9 cellular contexts compared by ENCODE assay signal in the genomic region with DNA sequence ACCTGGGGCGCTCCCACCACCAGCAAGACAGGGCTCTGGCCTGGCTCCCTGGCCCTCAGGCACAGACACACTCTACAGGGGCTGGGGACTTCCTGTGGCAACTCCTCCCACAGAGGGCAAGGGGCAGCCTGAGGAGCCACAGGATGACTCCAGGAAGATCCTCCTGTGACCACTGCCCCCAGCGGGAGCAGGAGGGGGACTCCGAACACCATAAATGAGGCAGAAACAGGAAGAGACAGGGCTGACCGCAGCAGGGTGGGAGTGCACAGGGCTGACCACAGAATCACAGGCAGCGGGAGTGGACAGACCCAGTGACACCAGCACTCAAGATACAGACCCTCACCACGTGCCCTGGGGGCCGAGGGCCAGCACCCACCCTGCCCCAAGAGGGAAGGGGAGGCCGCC.
DNase-seq lines count a peak whose midpoint lies in the region; FAIRE-seq and TF ChIP-seq lines count a peak whose summit lies in the region.
"Had no signal": no experiment of that assay in that cellular context is flagged by ENCODE, and none has a peak within 500 bp of the region (broad histone marks: within the 10 kb centered on the region; RNA-seq: fewer than 3 reads in every experiment).

No MANE protein-coding gene starts in this region.

- no peaks in the 10 kb centered on the region for H3K27me3 Mint-ChIP-seq in T-helper 1 cell treated with Interleukin-12 subunit alpha and Interleukin-12 subunit beta and Interleukin-4 antibody, amounts not matched to agents 30 μg/mL and 1 μg/mL, for 36 hours (ENCODE audit: low read depth)

- DNase-seq in T-helper 1 cell (no peak), iPS-NIHi11 (ENCODE audit: low spot score) (peak; percentile 69), substantia nigra (lab: John Stamatoyannopoulos, UW) (peak in 16 of 49 donors; percentile 22 to 71 (median 50)), SHP77 (lab: John Stamatoyannopoulos, UW) (no peak), urothelium cell line (ENCODE audit: low spot score) (no peak)
- no peak for DNase-seq in stimulated activated CD8-positive, alpha-beta memory T cell treated with anti-CD3 and anti-CD28 coated beads, Interleukin-4, amount 100 ng/mL, for 48 hours
- DNase-seq: 8988T had no signal

- peak overlapping the region; percentile 50; the same call in 1 of the 2 replicates for H3K27ac ChIP-seq in VCaP
- H3K27ac ChIP-seq in substantia nigra (ENCODE audit: low read depth, low read length, poor library complexity, severe bottlenecking) = peak overlapping the region; percentile 58

- no peaks in the 10 kb centered on the region for H3K9me3 Mint-ChIP-seq in T-helper 1 cell treated with Interleukin-12 subunit alpha and Interleukin-12 subunit beta and Interleukin-4 antibody, amounts not matched to agents 30 μg/mL and 1 μg/mL, for 36 hours

- no peak for TF ChIP-seq CTCF in VCaP (conservative IDR thresholded peaks at IDR 0.05)

- peaks cover 5% of the 10 kb centered on the region for H3K36me3 Mint-ChIP-seq in T-helper 1 cell treated with Interleukin-12 subunit alpha and Interleukin-12 subunit beta and Interleukin-4 antibody, amounts not matched to agents 30 μg/mL and 1 μg/mL, for 36 hours (ENCODE audit: low read depth)

- H3K4me3 Mint-ChIP-seq in T-helper 1 cell treated with Interleukin-12 subunit alpha and Interleukin-12 subunit beta and Interleukin-4 antibody, amounts not matched to agents 30 μg/mL and 1 μg/mL, for 36 hours = no peak overlapping the region

- H3K27ac Mint-ChIP-seq in T-helper 1 cell treated with Interleukin-12 subunit alpha and Interleukin-12 subunit beta and Interleukin-4 antibody, amounts not matched to agents 30 μg/mL and 1 μg/mL, for 36 hours = peak overlapping the region; percentile 71

- no peak for FAIRE-seq in urothelium cell line (lab: Jason Lieb, UNC)

- H3K4me1 Mint-ChIP-seq in T-helper 1 cell treated with Interleukin-12 subunit alpha and Interleukin-12 subunit beta and Interleukin-4 antibody, amounts not matched to agents 30 μg/mL and 1 μg/mL, for 36 hours (ENCODE audit: low read depth) = peaks cover 50% of the 10 kb centered on the region
